ENCODE assay signal across 1 cellular context in the genomic region with DNA sequence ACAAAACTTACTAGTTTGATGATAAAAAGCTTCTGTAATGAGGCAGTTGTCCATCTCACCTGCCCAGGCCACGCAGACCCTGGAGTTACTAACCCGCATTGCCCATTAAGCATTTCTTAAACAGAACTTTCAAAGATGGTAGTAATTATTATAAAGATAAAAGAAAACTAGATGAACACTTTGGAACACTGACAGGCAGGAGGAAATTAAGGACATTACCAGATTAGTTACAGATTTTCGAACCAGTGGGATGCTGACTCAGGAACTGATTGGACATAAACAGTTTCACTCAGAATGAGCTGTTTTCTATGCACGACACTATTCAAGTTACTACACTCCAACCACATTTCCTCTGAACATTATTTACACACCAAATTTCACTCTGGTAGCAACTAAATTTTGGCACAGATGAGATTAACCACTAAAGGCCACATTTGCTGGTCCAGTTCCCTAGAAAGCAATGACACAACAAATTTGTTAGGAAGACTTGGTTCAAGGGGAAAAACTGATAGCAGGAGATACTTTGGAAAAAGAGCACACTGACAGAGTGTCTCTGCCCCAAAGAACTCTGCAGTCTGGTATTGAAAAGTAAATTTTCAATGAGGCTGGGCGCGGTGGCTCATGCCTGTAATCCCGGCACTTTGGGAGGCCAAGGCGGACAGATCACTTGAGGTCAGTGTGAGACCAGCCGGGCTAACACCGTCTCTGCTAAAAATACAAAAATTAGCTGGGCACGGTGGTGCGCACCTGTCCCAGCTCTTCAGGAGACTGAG.
TF ChIP-seq lines count a peak whose summit lies in the region.

No MANE protein-coding gene starts in this region.

TF ChIP-seq in WTC11, 78 proteins besides CTCF, POLR2A, EP300 and RAD21 (continued from another document):
- no peak for TF ChIP-seq ZNF263 (CRISPR knock-in tag; IDR thresholded peaks at IDR 0.05; ENCODE audit: low read depth)
- no peak for TF ChIP-seq OVOL2 (CRISPR knock-in tag; IDR thresholded peaks at IDR 0.05; ENCODE audit: borderline replicate concordance)
- TF ChIP-seq, protein P1, sequence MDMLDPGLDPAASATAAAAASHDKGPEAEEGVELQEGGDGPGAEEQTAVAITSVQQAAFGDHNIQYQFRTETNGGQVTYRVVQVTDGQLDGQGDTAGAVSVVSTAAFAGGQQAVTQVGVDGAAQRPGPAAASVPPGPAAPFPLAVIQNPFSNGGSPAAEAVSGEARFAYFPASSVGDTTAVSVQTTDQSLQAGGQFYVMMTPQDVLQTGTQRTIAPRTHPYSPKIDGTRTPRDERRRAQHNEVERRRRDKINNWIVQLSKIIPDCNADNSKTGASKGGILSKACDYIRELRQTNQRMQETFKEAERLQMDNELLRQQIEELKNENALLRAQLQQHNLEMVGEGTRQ (CRISPR knock-in tag; IDR thresholded peaks at IDR 0.05), result no peak
- no peak for TF ChIP-seq ZBTB21 (CRISPR knock-in tag; IDR thresholded peaks at IDR 0.05; ENCODE audit: borderline replicate concordance)
- no peak for TF ChIP-seq ZNF219 (CRISPR knock-in tag; IDR thresholded peaks at IDR 0.05; ENCODE audit: borderline replicate concordance)
- TF ChIP-seq, protein P2, sequence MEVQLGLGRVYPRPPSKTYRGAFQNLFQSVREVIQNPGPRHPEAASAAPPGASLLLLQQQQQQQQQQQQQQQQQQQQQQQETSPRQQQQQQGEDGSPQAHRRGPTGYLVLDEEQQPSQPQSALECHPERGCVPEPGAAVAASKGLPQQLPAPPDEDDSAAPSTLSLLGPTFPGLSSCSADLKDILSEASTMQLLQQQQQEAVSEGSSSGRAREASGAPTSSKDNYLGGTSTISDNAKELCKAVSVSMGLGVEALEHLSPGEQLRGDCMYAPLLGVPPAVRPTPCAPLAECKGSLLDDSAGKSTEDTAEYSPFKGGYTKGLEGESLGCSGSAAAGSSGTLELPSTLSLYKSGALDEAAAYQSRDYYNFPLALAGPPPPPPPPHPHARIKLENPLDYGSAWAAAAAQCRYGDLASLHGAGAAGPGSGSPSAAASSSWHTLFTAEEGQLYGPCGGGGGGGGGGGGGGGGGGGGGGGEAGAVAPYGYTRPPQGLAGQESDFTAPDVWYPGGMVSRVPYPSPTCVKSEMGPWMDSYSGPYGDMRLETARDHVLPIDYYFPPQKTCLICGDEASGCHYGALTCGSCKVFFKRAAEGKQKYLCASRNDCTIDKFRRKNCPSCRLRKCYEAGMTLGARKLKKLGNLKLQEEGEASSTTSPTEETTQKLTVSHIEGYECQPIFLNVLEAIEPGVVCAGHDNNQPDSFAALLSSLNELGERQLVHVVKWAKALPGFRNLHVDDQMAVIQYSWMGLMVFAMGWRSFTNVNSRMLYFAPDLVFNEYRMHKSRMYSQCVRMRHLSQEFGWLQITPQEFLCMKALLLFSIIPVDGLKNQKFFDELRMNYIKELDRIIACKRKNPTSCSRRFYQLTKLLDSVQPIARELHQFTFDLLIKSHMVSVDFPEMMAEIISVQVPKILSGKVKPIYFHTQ (CRISPR knock-in tag; IDR thresholded peaks at IDR 0.05), result peak; percentile 49; the same call in 1 of the 2 replicates
- TF ChIP-seq ZNF416 (CRISPR knock-in tag; IDR thresholded peaks at IDR 0.05), result peak; percentile 26; the same call in 1 of the 2 replicates
- 0 out of 2 replicates have a peak, but pooled peaks have one; percentile 46 for TF ChIP-seq EMX1 (CRISPR knock-in tag; IDR thresholded peaks at IDR 0.05)
